In genomic region chr5:96194597-96194996, GRCh38 we compare ENCODE assay signal across 26 cellular contexts.
"Had no signal": no experiment of that assay in that cellular context is flagged by ENCODE, and none has a peak within 500 bp of the region (broad histone marks: within the 10 kb centered on the region; RNA-seq: fewer than 3 reads in every experiment).

No MANE protein-coding gene starts in this region.

- ATAC-seq: left lung; lower lobe of right lung; naive thymus-derived CD8-positive, alpha-beta T cell; sciatic nerve; stimulated activated naive CD8-positive, alpha-beta T cell treated with anti-CD3 and anti-CD28 coated beads, Interleukin-15, amount 100 ng/mL, for 72 hours had no signal

- H3K36me3 Mint-ChIP-seq: immature natural killer cell; naive thymus-derived CD8-positive, alpha-beta T cell; type B pancreatic cell had no signal

- H3K27ac Mint-ChIP-seq: immature natural killer cell; naive thymus-derived CD8-positive, alpha-beta T cell; nephron progenitor cell; progenitor cell of endocrine pancreas; stimulated activated naive CD8-positive, alpha-beta T cell treated with anti-CD3 and anti-CD28 coated beads, Interleukin-15, amount 100 ng/mL, for 72 hours; type B pancreatic cell had no signal

- H3K4me3 Mint-ChIP-seq: immature natural killer cell; naive thymus-derived CD8-positive, alpha-beta T cell; nephron progenitor cell; stimulated activated naive CD8-positive, alpha-beta T cell treated with anti-CD3 and anti-CD28 coated beads, Interleukin-15, amount 100 ng/mL, for 72 hours; type B pancreatic cell had no signal

- H3K27me3 Mint-ChIP-seq: progenitor cell of endocrine pancreas, type B pancreatic cell had no signal

- FAIRE-seq: islet of Langerhans, kidney had no signal

- H3K4me1 ChIP-seq: right atrium auricular region, tibial nerve, uterus had no signal

- H3K27ac ChIP-seq: left lung, lower lobe of right lung, ovary, right atrium auricular region, skin epidermis, tibial nerve, uterus had no signal

- H3K36me3 ChIP-seq: left lung, lower lobe of right lung, ovary, right atrium auricular region, tibial nerve, uterus had no signal

- DNase-seq: hypothalamus; immature natural killer cell; kidney; left colon; left lung; lower lobe of right lung; mammary epithelial cell; mesenchymal stem cell; naive thymus-derived CD8-positive, alpha-beta T cell; nephron progenitor cell; ovary; stimulated activated CD4-positive, alpha-beta T cell treated with anti-CD3 and anti-CD28 coated beads, Interleukin-12 subunit alpha, Interleukin-12 subunit beta, amount 100 ng/mL, for 4 hours; stimulated activated CD4-positive, alpha-beta T cell treated with anti-CD3 and anti-CD28 coated beads, Interleukin-15, amount 100 ng/mL, for 24 hours; stimulated activated CD4-positive, alpha-beta T cell treated with anti-CD3 and anti-CD28 coated beads, Interleukin-2, amount 100 ng/mL, for 24 hours; stimulated activated CD4-positive, alpha-beta T cell treated with anti-CD3 and anti-CD28 coated beads, Interleukin-4, amount 100 ng/mL, for 1 hour; stimulated activated naive CD4-positive, alpha-beta T cell; stimulated activated naive CD8-positive, alpha-beta T cell treated with anti-CD3 and anti-CD28 coated beads, Interleukin-15, amount 100 ng/mL, for 72 hours; substantia nigra; uterus had no signal

- H3K4me3 ChIP-seq: left lung, lower lobe of right lung, ovary, right atrium auricular region, skin epidermis, tibial nerve, uterus had no signal

- H3K4me1 Mint-ChIP-seq: immature natural killer cell; nephron progenitor cell; stimulated activated naive CD8-positive, alpha-beta T cell treated with anti-CD3 and anti-CD28 coated beads, Interleukin-15, amount 100 ng/mL, for 72 hours had no signal

- H3K9me3 ChIP-seq: left lung, lower lobe of right lung, ovary, right atrium auricular region, tibial nerve, uterus had no signal

- H3K27me3 ChIP-seq: left lung, ovary, right atrium auricular region, tibial nerve, uterus had no signal

- H3K9me3 Mint-ChIP-seq: immature natural killer cell; naive thymus-derived CD8-positive, alpha-beta T cell; nephron progenitor cell; stimulated activated naive CD8-positive, alpha-beta T cell treated with anti-CD3 and anti-CD28 coated beads, Interleukin-15, amount 100 ng/mL, for 72 hours; type B pancreatic cell had no signal
